In genomic region chr11:72624496-72625201, GRCh38 we compare ENCODE assay signal across 10 cellular contexts. TPM values are rescaled to one million over a fixed set of nuclear protein-coding genes. Genes with fewer than 3 reads are reported as not detected.
A peak's percentile ranks its signal among the peaks of the same experiment; 100 is the strongest.
DNase-seq lines count a peak whose midpoint lies in the region; ATAC-seq, FAIRE-seq and TF ChIP-seq lines count a peak whose summit lies in the region.
"Had no signal": no experiment of that assay in that cellular context is flagged by ENCODE, and none has a peak within 500 bp of the region (broad histone marks: within the 10 kb centered on the region; RNA-seq: fewer than 3 reads in every experiment).

No MANE protein-coding gene starts in this region.

- intact Hi-C loops in tibial artery (cut with DNase I; ENCODE audit: low total_unique reads) = no loop called here

- WGBS in esophagus, 2 donors = 67 to 76% methylated on average over 12 of the region's 12 CpGs

- no peaks in the 10 kb centered on the region for H3K27me3 ChIP-seq in esophagus (ENCODE audit: control insufficient read depth in 1 of 2, insufficient read depth in 2 of 2, low read length in 2 of 2)
- no peaks in the 10 kb centered on the region for H3K27me3 ChIP-seq in mucosa of rectum (ENCODE audit: control insufficient read depth in 2 of 2, insufficient read depth in 2 of 2, low read length in 2 of 2)
- H3K27me3 ChIP-seq in tibial artery = no peaks in the 10 kb centered on the region

- no peaks in the 10 kb centered on the region for H3K36me3 ChIP-seq in esophagus (ENCODE audit: control insufficient read depth in 2 of 2, insufficient read depth in 2 of 2, low read length in 1 of 2)
- H3K36me3 ChIP-seq in mucosa of rectum (ENCODE audit: control insufficient read depth in 2 of 2, insufficient read depth in 2 of 2, low read length in 2 of 2) = no peaks in the 10 kb centered on the region
- no peaks in the 10 kb centered on the region for H3K36me3 ChIP-seq in tibial artery

- no peak for FAIRE-seq in RCC 7860 (lab: Jason Lieb, UNC)

- H3K9me3 Mint-ChIP-seq in activated T-helper 17 cell treated with anti-CD3 and anti-CD28 coated beads, Interleukin-2, amount 50 U/mL, for 72 hours = no peaks in the 10 kb centered on the region

- H3K27ac Mint-ChIP-seq in activated T-helper 17 cell treated with anti-CD3 and anti-CD28 coated beads, Interleukin-2, amount 50 U/mL, for 72 hours = no peak overlapping the region

- no peak for TF ChIP-seq CTCF in tibial artery (IDR thresholded peaks at IDR 0.05)

- H3K4me3 Mint-ChIP-seq in activated T-helper 17 cell treated with anti-CD3 and anti-CD28 coated beads, Interleukin-2, amount 50 U/mL, for 72 hours = no peak overlapping the region

- no peak overlapping the region for H3K4me3 ChIP-seq in esophagus (ENCODE audit: low read depth in 1 of 2, low read length in 2 of 2)
- no peak overlapping the region for H3K4me3 ChIP-seq in mucosa of rectum (ENCODE audit: low read length in 2 of 2)
- H3K4me3 ChIP-seq in tibial artery = no peak overlapping the region

- H3K27me3 Mint-ChIP-seq in activated T-helper 17 cell treated with anti-CD3 and anti-CD28 coated beads, Interleukin-2, amount 50 U/mL, for 72 hours = no peaks in the 10 kb centered on the region

- H3K36me3 Mint-ChIP-seq in activated T-helper 17 cell treated with anti-CD3 and anti-CD28 coated beads, Interleukin-2, amount 50 U/mL, for 72 hours (ENCODE audit: low read depth) = no peaks in the 10 kb centered on the region

- DNase-seq in tibial artery = peak; percentile 80 to 88
- no peak for DNase-seq in kidney tubule cell (ENCODE audit: low spot score)
- no peak for DNase-seq in RCC 7860 (ENCODE audit: low spot score)
- DNase-seq: NCI-H1694; stimulated activated CD4-positive, alpha-beta T cell treated with anti-CD3 and anti-CD28 coated beads, Interleukin-15, amount 100 ng/mL, for 24 hours; stimulated activated naive CD4-positive, alpha-beta T cell had no signal

- H3K4me1 ChIP-seq in esophagus (ENCODE audit: control insufficient read depth in 2 of 2, insufficient read depth in 2 of 2, low read length in 1 of 2) (peaks cover 7 to 17% of the 10 kb centered on the region in 2 donors), mucosa of rectum (ENCODE audit: control insufficient read depth in 2 of 2, insufficient read depth in 2 of 2, low read length in 2 of 2) (peaks cover 12 to 23% of the 10 kb centered on the region in 2 donors), tibial artery (peaks cover 0 to 47% (median 31%) of the 10 kb centered on the region in 4 donors)

- H3K27ac ChIP-seq in esophagus (ENCODE audit: low read depth in 2 of 2, low read length in 1 of 2) (peak overlapping the region; percentile 75 to 88), mucosa of rectum (ENCODE audit: low read depth in 2 of 2, low read length in 2 of 2) (peak overlapping the region; percentile 63 to 72), tibial artery (peak overlapping the region; percentile 68 to 69)

- H3K4me1 Mint-ChIP-seq in activated T-helper 17 cell treated with anti-CD3 and anti-CD28 coated beads, Interleukin-2, amount 50 U/mL, for 72 hours = peaks cover 5% of the 10 kb centered on the region

- peak; percentile 61 for ATAC-seq in activated T-helper 17 cell treated with anti-CD3 and anti-CD28 coated beads, Interleukin-2, amount 50 U/mL, for 72 hours (replicated peaks)
- no peak for ATAC-seq in HG03139 (IDR thresholded peaks at IDR 0.05; ENCODE audit: unreplicated experiment)

- no peaks in the 10 kb centered on the region for H3K9me3 ChIP-seq in esophagus (ENCODE audit: control insufficient read depth in 2 of 2, insufficient read depth in 1 of 2, low read depth in 1 of 2, low read length in 1 of 2)
- H3K9me3 ChIP-seq in mucosa of rectum (ENCODE audit: control insufficient read depth in 2 of 2, low read length in 2 of 2) = no peaks in the 10 kb centered on the region
- no peaks in the 10 kb centered on the region for H3K9me3 ChIP-seq in tibial artery

- no peak overlapping the region for H3K9ac ChIP-seq in mucosa of rectum (ENCODE audit: low read depth in 1 of 2, low read length in 2 of 2)

RNA-seq across cellular contexts. Expression of gene PDE2A, which starts 49.6 kb away (rescaled TPM):
- 1 to 10 TPM; 1.7 to 3.6 TPM for total RNA-seq in activated T-helper 17 cell treated with anti-CD3 and anti-CD28 coated beads, Interleukin-2, amount 50 U/mL, for 72 hours
- 1 to 10 TPM; 6.9 to 7.6 TPM for polyA plus RNA-seq in esophagus

Comparison
In these comparisons a context has a peak if more than half of its experiments do, and no peak if none do; other contexts are left out.
1. DNase-seq: peak in tibial artery (2 of 2); none in kidney tubule cell (single experiment) and RCC 7860 (single experiment).
2. Peak in every context shown above with its lines, with median percentiles within 50 percentile points of each other: H3K27ac ChIP-seq.